8 cellular contexts compared by ENCODE assay signal in the genomic region with DNA sequence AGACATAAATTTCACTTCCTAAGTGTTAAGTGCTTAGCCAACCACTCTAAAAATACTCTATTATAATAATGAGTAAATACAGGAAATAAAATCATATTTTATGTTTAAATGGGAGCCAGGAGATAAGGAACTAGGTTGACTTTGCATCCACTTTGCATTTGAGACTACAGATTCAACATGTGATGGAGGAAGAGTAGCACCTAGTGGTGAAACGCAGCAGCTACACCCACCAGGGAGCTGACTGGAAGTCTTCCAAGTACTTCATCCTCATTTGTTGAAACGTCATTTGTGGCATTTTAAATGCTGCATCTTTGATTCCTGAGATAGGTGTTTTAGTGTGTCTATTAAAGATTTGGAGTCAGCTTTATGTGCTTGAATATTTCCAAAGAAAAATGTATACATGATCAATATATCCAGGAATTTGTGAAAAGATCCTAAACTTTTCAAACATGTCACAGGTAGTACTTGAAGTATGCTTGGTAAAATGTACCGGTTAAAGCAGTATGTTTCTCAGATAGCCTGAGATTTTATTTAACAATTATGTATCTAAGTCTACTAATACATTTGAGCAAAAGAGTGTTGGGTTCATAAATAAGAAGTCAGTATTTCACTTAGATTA. TPM values are rescaled to one million over a fixed set of nuclear protein-coding genes. Genes with fewer than 3 reads are reported as not detected.
DNase-seq lines count a peak whose midpoint lies in the region; ATAC-seq, FAIRE-seq and TF ChIP-seq lines count a peak whose summit lies in the region.

No MANE protein-coding gene starts in this region.

- no peaks in the 10 kb centered on the region for H3K4me1 Mint-ChIP-seq in activated T-cell treated with anti-CD3 and anti-CD28 coated beads, Interleukin-2, amount 50 U/mL, for 72 hours (ENCODE audit: low read depth)

- peaks cover 7% of the 10 kb centered on the region for H3K9me3 ChIP-seq in neutrophil
- H3K9me3 ChIP-seq in transverse colon, result peaks cover 0 to 6% of the 10 kb centered on the region in 2 donors

- no peaks in the 10 kb centered on the region for H3K36me3 ChIP-seq in neutrophil
- H3K36me3 ChIP-seq in transverse colon, result no peaks in the 10 kb centered on the region

- H3K27ac Mint-ChIP-seq in activated T-cell treated with anti-CD3 and anti-CD28 coated beads, Interleukin-2, amount 50 U/mL, for 72 hours, result no peak overlapping the region

- no peak overlapping the region for H3K4me3 Mint-ChIP-seq in activated T-cell treated with anti-CD3 and anti-CD28 coated beads, Interleukin-2, amount 50 U/mL, for 72 hours

- in situ Hi-C loops in KBM-7 (cut with MboI; ENCODE audit: low pct_unique_long_range_greater_than_20kb, low sequenced_read_pairs) (loop anchor here (25.0 kb wide), 2 partner anchors 891 to 1016 kb away; no protein-coding TSS in a partner anchor), transverse colon (cut with MboI; ENCODE audit: low pct_ligation_motif_present in 1 of 4, low pct_unique_long_range_greater_than_20kb in 1 of 4, low sequenced_read_pairs in 3 of 4) (loop anchor here (5.0 to 25.0 kb wide), 7 partner anchors 241 to 1216 kb away; no protein-coding TSS in a partner anchor)

- intact Hi-C loops in transverse colon (cut with DNase I; ENCODE audit: low total_unique reads), result loop anchor here (2.0 kb wide), 1 partner anchor 1027 kb away; no protein-coding TSS in a partner anchor

- peaks cover 24% of the 10 kb centered on the region for H3K27me3 Mint-ChIP-seq in activated T-cell treated with anti-CD3 and anti-CD28 coated beads, Interleukin-2, amount 50 U/mL, for 72 hours (ENCODE audit: low read depth)

- H3K27me3 ChIP-seq in neutrophil (peaks cover 49% of the 10 kb centered on the region), transverse colon (no peaks in the 10 kb centered on the region)

- TF ChIP-seq CTCF in fibroblast of mammary gland (conservative IDR thresholded peaks at IDR 0.05; ENCODE audit: control insufficient read depth, insufficient read depth, low read depth, low read length), result peak; percentile 100
- peak; percentile 98 for TF ChIP-seq CTCF in neutrophil (IDR thresholded peaks at IDR 0.05)
- peak; percentile 90 to 99 (median 96) for TF ChIP-seq CTCF in transverse colon (IDR thresholded peaks at IDR 0.05)

- peak; percentile 96 for ATAC-seq in GM21717 (IDR thresholded peaks at IDR 0.05; ENCODE audit: unreplicated experiment)
- ATAC-seq in activated T-cell treated with anti-CD3 and anti-CD28 coated beads, Interleukin-2, amount 50 U/mL, for 72 hours (replicated peaks in 1 of 2), result peak; percentile 74 to 75

- peak; percentile 60 for DNase-seq in Daoy (ENCODE audit: low read depth)
- peak; percentile 73 for DNase-seq in KBM-7
- peak; percentile 51 for DNase-seq in RCC 7860 (ENCODE audit: low spot score)
- peak; percentile 58 to 65 for DNase-seq in activated T-cell treated with anti-CD3 and anti-CD28 coated beads, Interleukin-2, amount 50 U/mL, for 72 hours
- peak; percentile 83 for DNase-seq in fibroblast of mammary gland (ENCODE audit: low read depth)
- DNase-seq in transverse colon, result peak; percentile 65

- no peak overlapping the region for H3K27ac ChIP-seq in neutrophil
- no peak overlapping the region for H3K27ac ChIP-seq in transverse colon

- H3K36me3 Mint-ChIP-seq in activated T-cell treated with anti-CD3 and anti-CD28 coated beads, Interleukin-2, amount 50 U/mL, for 72 hours (ENCODE audit: insufficient read depth in 2 of 2), result peaks cover 6% of the 10 kb centered on the region in 2 donors

- 18 to 23% methylated on average over 3 of the region's 3 CpGs for WGBS in transverse colon (ENCODE audit: low coverage in 1 of 2), 2 donors

- FAIRE-seq in RCC 7860 (lab: Jason Lieb, UNC), result peak; percentile 24

- peaks cover 3 to 6% of the 10 kb centered on the region in 2 donors for H3K9me3 Mint-ChIP-seq in activated T-cell treated with anti-CD3 and anti-CD28 coated beads, Interleukin-2, amount 50 U/mL, for 72 hours

- no peak overlapping the region for H3K4me3 ChIP-seq in fibroblast of mammary gland (ENCODE audit: control insufficient read depth, low read depth, low read length)
- H3K4me3 ChIP-seq in neutrophil (ENCODE audit: low read depth in 1 of 2, low read length in 1 of 2), result no peak overlapping the region
- no peak overlapping the region for H3K4me3 ChIP-seq in transverse colon

- H3K4me1 ChIP-seq in neutrophil (ENCODE audit: control insufficient read depth in 1 of 2, insufficient read depth in 1 of 2, low read depth in 1 of 2, low read length in 1 of 2), result no peaks in the 10 kb centered on the region
- no peaks in the 10 kb centered on the region for H3K4me1 ChIP-seq in transverse colon

- no peak for TF ChIP-seq EP300 in transverse colon (IDR thresholded peaks at IDR 0.05; ENCODE audit: low read depth)

- no peak for TF ChIP-seq POLR2A in transverse colon (IDR thresholded peaks at IDR 0.05)

RNA-seq across cellular contexts. Expression of a gene that starts 17.4 kb away (rescaled TPM):
- 4.2 and 5.0 TPM in 2 replicates for total RNA-seq in Daoy (2014; rRNA removed; shearing (Covaris generic))
- 1 to 10 TPM; 3.3 to 6.6 TPM for total RNA-seq in activated T-cell treated with anti-CD3 and anti-CD28 coated beads, Interleukin-2, amount 50 U/mL, for 72 hours
- 10 to 100 TPM; 24.2 to 34.8 (median 27.6) TPM for total RNA-seq in transverse colon

RNA-seq across cellular contexts. Expression of a gene that starts 44.7 kb away (rescaled TPM):
- total RNA-seq in Daoy (2014; rRNA removed; shearing (Covaris generic)), result not detected in 2 replicates
- total RNA-seq in activated T-cell treated with anti-CD3 and anti-CD28 coated beads, Interleukin-2, amount 50 U/mL, for 72 hours, result not detected
- under 1 TPM in 1 of 4 donors, not detected in 3; 0.32 TPM for total RNA-seq in transverse colon
